1 cellular context compared by ENCODE assay signal in genomic region chr4:138239496-138239895, GRCh38.
TF ChIP-seq lines count a peak whose summit lies in the region.

No MANE protein-coding gene starts in this region.

TF ChIP-seq in GM12878, 131 proteins besides CTCF, POLR2A, EP300 and RAD21:
- TF ChIP-seq HSF1 (IDR thresholded peaks at IDR 0.05; ENCODE audit: low read depth, low read length) (no peak), HDAC2 (IDR thresholded peaks at IDR 0.05) (no peak), ZNF24 (IDR thresholded peaks at IDR 0.05) (no peak), ZNF207 (IDR thresholded peaks at IDR 0.05; ENCODE audit: borderline replicate concordance) (no peak), FOXM1 (IDR thresholded peaks at IDR 0.05; ENCODE audit: low read depth, low read length) (no peak), KDM1A (IDR thresholded peaks at IDR 0.05; ENCODE audit: borderline replicate concordance) (no peak), TARDBP (IDR thresholded peaks at IDR 0.05; ENCODE audit: borderline replicate concordance) (no peak), TCF12 (IDR thresholded peaks at IDR 0.05; ENCODE audit: low read depth, low read length) (no peak), RBBP5 (conservative IDR thresholded peaks at IDR 0.05) (no peak), EZH2 (IDR thresholded peaks at IDR 0.05; ENCODE audit: borderline replicate concordance, control insufficient read depth, low read depth, low read length) (no peak), E4F1 (IDR thresholded peaks at IDR 0.05; ENCODE audit: borderline replicate concordance, partially characterized antibody) (no peak), ZZZ3 (IDR thresholded peaks at IDR 0.05; ENCODE audit: control insufficient read depth, insufficient read length, low read depth) (no peak), KAT2A (conservative IDR thresholded peaks at IDR 0.05; ENCODE audit: control insufficient read depth, low read depth, low read length) (no peak), SIN3A (IDR thresholded peaks at IDR 0.05; ENCODE audit: low read depth, low read length) (no peak), IRF3 (IDR thresholded peaks at IDR 0.05) (no peak), SRF (IDR thresholded peaks at IDR 0.05; ENCODE audit: low read depth in 2 of 2, low read length in 2 of 2) (no peak), SMAD1 (IDR thresholded peaks at IDR 0.05; ENCODE audit: low read depth, partially characterized antibody) (no peak)
